Comparison of ENCODE assay signal across 14 cellular contexts in genomic region chr3:42749025-42749752, GRCh38. TPM values are rescaled to one million over a fixed set of nuclear protein-coding genes. Genes with fewer than 3 reads are reported as not detected.
A peak's percentile ranks its signal among the peaks of the same experiment; 100 is the strongest.
DNase-seq lines count a peak whose midpoint lies in the region; ATAC-seq and TF ChIP-seq lines count a peak whose summit lies in the region.
"Had no signal": no experiment of that assay in that cellular context is flagged by ENCODE, and none has a peak within 500 bp of the region (broad histone marks: within the 10 kb centered on the region; RNA-seq: fewer than 3 reads in every experiment).

No MANE protein-coding gene starts in this region.

- DNase-seq in activated T-cell treated with anti-CD3 and anti-CD28 coated beads, Interleukin-2, amount 50 U/mL, for 24 hours: peak; percentile 26
- DNase-seq in activated T-cell treated with anti-CD3 and anti-CD28 coated beads for 4 hours (no peak), body of pancreas (peak in 3 of 4 donors; percentile 29 to 48 (median 31)), mesenteric fat pad (ENCODE audit: low spot score) (peak; percentile 49), tibial artery (peak; percentile 16 to 67), NCI-H2227 treated with DMSO at 0.1 percent for 48 hours (lab: John Stamatoyannopoulos, UW) (no peak)
- no peak for DNase-seq in stimulated activated CD4-positive, alpha-beta T cell treated with anti-CD3 and anti-CD28 coated beads, Interleukin-1b, Interleukin-23, amount 100 ng/mL, for 48 hours
- DNase-seq: activated naive CD4-positive, alpha-beta T cell treated with Interleukin-2 at 50 U/mL for 16 hours; NCI-H2029; WERI-Rb-1 had no signal

- H3K27me3 ChIP-seq in body of pancreas (no peaks in the 10 kb centered on the region), tibial artery (no peaks in the 10 kb centered on the region)
- H3K27me3 ChIP-seq: breast epithelium had no signal

- intact Hi-C loops in body of pancreas (cut with DNase I): no loop called here
- intact Hi-C loops in tibial artery (cut with DNase I; ENCODE audit: low total_unique reads): loop anchor here (5.0 kb wide), 1 partner anchor 167 kb away; the partner anchor contains the start of gene SEC22C

- H3K27me3 Mint-ChIP-seq in activated T-cell treated with anti-CD3 and anti-CD28 coated beads, Interleukin-2, amount 50 U/mL, for 24 hours: no peaks in the 10 kb centered on the region

- no peak for TF ChIP-seq POLR2A in body of pancreas (IDR thresholded peaks at IDR 0.05)

- peak overlapping the region; percentile 22 to 79 (median 54) for H3K27ac ChIP-seq in body of pancreas
- H3K27ac ChIP-seq in tibial artery: peak overlapping the region; percentile 63 to 80
- H3K27ac ChIP-seq: breast epithelium, GM23248, WERI-Rb-1 had no signal

- no peak overlapping the region for H3K4me3 Mint-ChIP-seq in activated T-cell treated with anti-CD3 and anti-CD28 coated beads, Interleukin-2, amount 50 U/mL, for 24 hours
- H3K4me3 Mint-ChIP-seq: natural killer cell treated with Interleukin-12 subunit alpha and Interleukin-12 subunit beta and Interleukin-15 and Interleukin-18, amount 100 ng/mL, for 72 hours had no signal

- H3K4me3 ChIP-seq in body of pancreas: no peak overlapping the region
- H3K4me3 ChIP-seq in tibial artery: no peak overlapping the region
- H3K4me3 ChIP-seq: breast epithelium, GM23248 had no signal

- WGBS in body of pancreas, 2 donors: 57 to 69% methylated on average over 7 to 10 of the region's 10 CpGs

- peak overlapping the region; percentile 40 for H3K27ac Mint-ChIP-seq in activated T-cell treated with anti-CD3 and anti-CD28 coated beads, Interleukin-2, amount 50 U/mL, for 24 hours
- H3K27ac Mint-ChIP-seq: natural killer cell treated with Interleukin-12 subunit alpha and Interleukin-12 subunit beta and Interleukin-15 and Interleukin-18, amount 100 ng/mL, for 72 hours had no signal

- H3K36me3 Mint-ChIP-seq in activated T-cell treated with anti-CD3 and anti-CD28 coated beads, Interleukin-2, amount 50 U/mL, for 24 hours (ENCODE audit: low read depth): no peaks in the 10 kb centered on the region
- H3K36me3 Mint-ChIP-seq: natural killer cell treated with Interleukin-12 subunit alpha and Interleukin-12 subunit beta and Interleukin-15 and Interleukin-18, amount 100 ng/mL, for 72 hours had no signal

- ATAC-seq in body of pancreas (no peak), HG02981 (IDR thresholded peaks at IDR 0.05; ENCODE audit: unreplicated experiment) (no peak)
- ATAC-seq: natural killer cell treated with Interleukin-12 subunit alpha and Interleukin-12 subunit beta and Interleukin-15 and Interleukin-18, amount 100 ng/mL, for 72 hours had no signal

- peaks cover 27% of the 10 kb centered on the region for H3K4me1 Mint-ChIP-seq in activated T-cell treated with anti-CD3 and anti-CD28 coated beads, Interleukin-2, amount 50 U/mL, for 24 hours (ENCODE audit: low read depth)

- TF ChIP-seq CTCF in body of pancreas (IDR thresholded peaks at IDR 0.05) (no peak), tibial artery (IDR thresholded peaks at IDR 0.05) (no peak)

- no peaks in the 10 kb centered on the region for H3K36me3 ChIP-seq in body of pancreas (replicated peaks in 1 of 2; ENCODE audit: insufficient read depth in 1 of 2, low read depth in 2 of 2)
- H3K36me3 ChIP-seq in tibial artery: no peaks in the 10 kb centered on the region
- H3K36me3 ChIP-seq: breast epithelium, WERI-Rb-1 had no signal

- H3K9me3 Mint-ChIP-seq in activated T-cell treated with anti-CD3 and anti-CD28 coated beads, Interleukin-2, amount 50 U/mL, for 24 hours: no peaks in the 10 kb centered on the region
- H3K9me3 Mint-ChIP-seq: natural killer cell treated with Interleukin-12 subunit alpha and Interleukin-12 subunit beta and Interleukin-15 and Interleukin-18, amount 100 ng/mL, for 72 hours had no signal

- H3K4me1 ChIP-seq in body of pancreas (peaks cover 47% of the 10 kb centered on the region), tibial artery (peaks cover 0 to 66% (median 37%) of the 10 kb centered on the region in 4 donors)
- H3K4me1 ChIP-seq: breast epithelium had no signal

- H3K9me3 ChIP-seq in body of pancreas: no peaks in the 10 kb centered on the region
- H3K9me3 ChIP-seq in tibial artery: no peaks in the 10 kb centered on the region
- H3K9me3 ChIP-seq: breast epithelium had no signal

RNA-seq across cellular contexts. Expression of gene CCDC13, which starts 23.9 kb away (rescaled TPM):
- total RNA-seq in body of pancreas: 1 to 10 TPM; 3.9 to 6.3 TPM
- 1.3 TPM for total RNA-seq in mesenteric fat pad

RNA-seq across cellular contexts. Expression of gene HHATL, which starts 46.6 kb away (rescaled TPM):
- under 1 TPM in 1 of 2 donors, not detected in 1; 0.26 TPM for total RNA-seq in body of pancreas
- total RNA-seq in mesenteric fat pad: 0.48 TPM
- total RNA-seq: GM23248; natural killer cell treated with Interleukin-12 subunit alpha and Interleukin-12 subunit beta and Interleukin-15 and Interleukin-18, amount 100 ng/mL, for 72 hours had no signal

RNA-seq across cellular contexts. Expression of gene HIGD1A, which starts 55.1 kb away (rescaled TPM):
- total RNA-seq in body of pancreas (10 to 100 TPM; 36.3 to 52.4 TPM), mesenteric fat pad (97.4 TPM)

Comparison
In these comparisons a context has a peak if more than half of its experiments do, and no peak if none do; other contexts are left out.
1. DNase-seq: peak in activated T-cell treated with anti-CD3 and anti-CD28 coated beads, Interleukin-2, amount 50 U/mL, for 24 hours (single experiment), body of pancreas (3 of 4), mesenteric fat pad (single experiment) and tibial artery (2 of 2); none in activated T-cell treated with anti-CD3 and anti-CD28 coated beads for 4 hours (single experiment), NCI-H2227 treated with DMSO at 0.1 percent for 48 hours (single experiment) and stimulated activated CD4-positive, alpha-beta T cell treated with anti-CD3 and anti-CD28 coated beads, Interleukin-1b, Interleukin-23, amount 100 ng/mL, for 48 hours (single experiment).